31 cellular contexts compared by ENCODE assay signal in genomic region chr2:154459286-154459685, GRCh38.
"Had no signal": no experiment of that assay in that cellular context is flagged by ENCODE, and none has a peak within 500 bp of the region (broad histone marks: within the 10 kb centered on the region; RNA-seq: fewer than 3 reads in every experiment).

No MANE protein-coding gene starts in this region.

- H3K27ac ChIP-seq: adrenal gland, ascending aorta, body of pancreas, brain microvascular endothelial cell, breast epithelium, cardiac muscle cell had no signal

- H3K9me3 ChIP-seq: adrenal gland, ascending aorta, body of pancreas, breast epithelium had no signal

- DNase-seq: activated effector memory CD4-positive, alpha-beta T cell treated with anti-CD3 and anti-CD28 coated beads, Interleukin-2, amount 50 U/mL, for 16 hours; activated effector memory CD4-positive, alpha-beta T cell treated with Interleukin-2 at 50 U/mL for 16 hours; activated gamma-delta T cell; activated gamma-delta T cell treated with Interleukin-2 at 50 U/mL for 16 hours; activated naive CD4-positive, alpha-beta T cell; activated naive CD4-positive, alpha-beta T cell treated with anti-CD3 and anti-CD28 coated beads for 36 hours; activated naive CD4-positive, alpha-beta T cell treated with anti-CD3 and anti-CD28 coated beads, Interleukin-2, amount 10 ng/mL, durations not matched to agents 7 days and 5 days; activated naive CD4-positive, alpha-beta T cell treated with anti-CD3 and anti-CD28 coated beads, Interleukin-2, amount 50 U/mL, for 16 hours; activated naive CD4-positive, alpha-beta T cell treated with Interleukin-2 at 50 U/mL for 16 hours; activated naive CD8-positive, alpha-beta T cell treated with anti-CD3 and anti-CD28 coated beads for 36 hours; activated naive CD8-positive, alpha-beta T cell treated with anti-CD3 and anti-CD28 coated beads, Interleukin-2, amount 10 ng/mL, durations not matched to agents 7 days and 5 days; activated naive CD8-positive, alpha-beta T cell treated with anti-CD3 and anti-CD28 coated beads, Interleukin-2, amount 50 U/mL, for 24 hours; activated T-cell treated with anti-CD3 and anti-CD28 coated beads, Interleukin-2, amount 50 U/mL, for 24 hours; activated T-cell treated with anti-CD3 and anti-CD28 coated beads, Interleukin-2, amount 50 U/mL, for 4 hours; activated T-cell treated with anti-CD3 and anti-CD28 coated beads, Interleukin-2, amount 50 U/mL, for 48 hours; activated T-cell treated with anti-CD3 and anti-CD28 coated beads, Interleukin-2, amount 50 U/mL, for 72 hours; adrenal gland; amniotic stem cell; amygdala; anterior cingulate cortex; aorta; body of pancreas; brain microvascular endothelial cell; caudate nucleus; central memory CD4-positive, alpha-beta T cell; cerebellar nuclear complex had no signal

- H3K4me3 ChIP-seq: adrenal gland, ascending aorta, body of pancreas, breast epithelium, cardiac muscle cell had no signal

- ATAC-seq: activated naive CD4-positive, alpha-beta T cell treated with anti-CD3 and anti-CD28 coated beads, Interleukin-2, amount 50 U/mL, for 72 hours; activated naive CD8-positive, alpha-beta T cell treated with anti-CD3 and anti-CD28 coated beads, Interleukin-2, amount 50 U/mL, for 24 hours; activated T-cell treated with anti-CD3 and anti-CD28 coated beads, Interleukin-2, amount 50 U/mL, for 4 hours; activated T-cell treated with anti-CD3 and anti-CD28 coated beads, Interleukin-2, amount 50 U/mL, for 72 hours; activated T-helper 17 cell treated with anti-CD3 and anti-CD28 coated beads, Interleukin-2, amount 50 U/mL, for 72 hours; body of pancreas had no signal

- H3K27me3 ChIP-seq: adrenal gland, ascending aorta, body of pancreas, brain microvascular endothelial cell, breast epithelium, cardiac muscle cell had no signal

- H3K36me3 ChIP-seq: adrenal gland, ascending aorta, brain microvascular endothelial cell, breast epithelium, cardiac muscle cell had no signal

- H3K4me1 ChIP-seq: adrenal gland, ascending aorta, body of pancreas, breast epithelium had no signal
